ENCODE assay signal across 20 cellular contexts in genomic region chr4:170736710-170737109, GRCh38.
"Had no signal": no experiment of that assay in that cellular context is flagged by ENCODE, and none has a peak within 500 bp of the region (broad histone marks: within the 10 kb centered on the region; RNA-seq: fewer than 3 reads in every experiment).

No MANE protein-coding gene starts in this region.

- FAIRE-seq: endothelial cell of umbilical vein had no signal

- H3K4me1 ChIP-seq: upper lobe of right lung had no signal

- DNase-seq: activated CD4-positive, alpha-beta T cell treated with anti-CD3 and anti-CD28 coated beads, Interleukin-2, amount 10 ng/mL, durations not matched to agents 7 days and 5 days; activated CD8-positive, alpha-beta memory T cell treated with anti-CD3 and anti-CD28 coated beads, Interleukin-2, amount 50 U/mL, for 4 hours; activated naive CD4-positive, alpha-beta T cell treated with anti-CD3 and anti-CD28 coated beads for 36 hours; activated T-cell treated with anti-CD3 and anti-CD28 coated beads, Interleukin-2, amount 50 U/mL, for 4 hours; aorta; dermis blood vessel endothelial cell; effector memory CD4-positive, alpha-beta T cell; foreskin melanocyte; kidney glomerular epithelial cell; left ventricle myocardium superior; occipital lobe; posterior cingulate gyrus; stimulated activated CD4-positive, alpha-beta T cell treated with anti-CD3 and anti-CD28 coated beads, Interleukin-12 subunit alpha, Interleukin-12 subunit beta, amount 100 ng/mL, for 4 hours; stimulated activated CD4-positive, alpha-beta T cell treated with anti-CD3 and anti-CD28 coated beads, Interleukin-1b, Interleukin-23, amount 100 ng/mL, for 48 hours; stimulated activated CD8-positive, alpha-beta memory T cell treated with anti-CD3 and anti-CD28 coated beads, Interleukin-4, amount 100 ng/mL, for 48 hours; stimulated activated naive CD4-positive, alpha-beta T cell; T-helper 1 cell; T1000; upper lobe of right lung had no signal

- H3K4me3 ChIP-seq: upper lobe of right lung had no signal

- H3K36me3 ChIP-seq: upper lobe of right lung had no signal

- H3K9me3 ChIP-seq: upper lobe of right lung had no signal

- H3K27me3 ChIP-seq: upper lobe of right lung had no signal

- H3K27ac ChIP-seq: upper lobe of right lung had no signal
